In genomic region chr1:63269571-63269970, GRCh38 we compare ENCODE assay signal across 1 cellular context.
TF ChIP-seq lines count a peak whose summit lies in the region.

No MANE protein-coding gene starts in this region.

TF ChIP-seq in HepG2, 621 proteins besides CTCF, POLR2A, EP300 and RAD21:
- TF ChIP-seq CENPT (CRISPR knock-in tag; IDR thresholded peaks at IDR 0.05; ENCODE audit: low read depth) = no peak
- no peak for TF ChIP-seq ZNF562 (CRISPR knock-in tag; IDR thresholded peaks at IDR 0.05; ENCODE audit: borderline replicate concordance)
- TF ChIP-seq ZNF296 (CRISPR knock-in tag; conservative IDR thresholded peaks at IDR 0.05) = no peak
- no peak for TF ChIP-seq PRMT3 (CRISPR knock-in tag; IDR thresholded peaks at IDR 0.05; ENCODE audit: borderline replicate concordance, low read depth)
- no peak for TF ChIP-seq SALL1 (CRISPR knock-in tag; IDR thresholded peaks at IDR 0.05)
- no peak for TF ChIP-seq MTF1 (CRISPR knock-in tag; IDR thresholded peaks at IDR 0.05)
TF ChIP-seq in HepG2: peak in this region for 0.
